9 cellular contexts compared by ENCODE assay signal in genomic region chr2:179049203-179049545, GRCh38. TPM values are rescaled to one million over a fixed set of nuclear protein-coding genes. Genes with fewer than 3 reads are reported as not detected.
DNase-seq lines count a peak whose midpoint lies in the region; ATAC-seq and TF ChIP-seq lines count a peak whose summit lies in the region.
"Had no signal": no experiment of that assay in that cellular context is flagged by ENCODE, and none has a peak within 500 bp of the region (broad histone marks: within the 10 kb centered on the region; RNA-seq: fewer than 3 reads in every experiment).

No MANE protein-coding gene starts in this region.

- peak overlapping the region; percentile 15 to 32 (median 20) for H3K27ac ChIP-seq in esophagus muscularis mucosa (replicated peaks in 1 of 4)

- H3K4me3 Mint-ChIP-seq in activated T-cell treated with anti-CD3 and anti-CD28 coated beads, Interleukin-2, amount 50 U/mL, for 4 hours: peak overlapping the region; percentile 86
- H3K4me3 Mint-ChIP-seq in type B pancreatic cell: peak overlapping the region; percentile 73

- peaks cover 5% of the 10 kb centered on the region for H3K36me3 Mint-ChIP-seq in activated T-cell treated with anti-CD3 and anti-CD28 coated beads, Interleukin-2, amount 50 U/mL, for 4 hours (ENCODE audit: insufficient read depth)
- no peaks in the 10 kb centered on the region for H3K36me3 Mint-ChIP-seq in type B pancreatic cell

- H3K4me3 ChIP-seq in esophagus muscularis mucosa: peak overlapping the region; percentile 17 to 25 (median 20)

- TF ChIP-seq POLR2A in esophagus muscularis mucosa (IDR thresholded peaks at IDR 0.05; ENCODE audit: low read depth): no peak

- peaks cover 46% of the 10 kb centered on the region for H3K4me1 Mint-ChIP-seq in activated T-cell treated with anti-CD3 and anti-CD28 coated beads, Interleukin-2, amount 50 U/mL, for 4 hours (ENCODE audit: low read depth)
- H3K4me1 Mint-ChIP-seq in type B pancreatic cell (ENCODE audit: unreplicated experiment): peaks cover 26% of the 10 kb centered on the region

- H3K9me3 ChIP-seq in esophagus muscularis mucosa: no peaks in the 10 kb centered on the region

- in situ Hi-C loops in ACHN (cut with HindIII; ENCODE audit: low pct_ligation_motif_present, low pct_unique_long_range_greater_than_20kb, low sequenced_read_pairs): no loop called here

- no peaks in the 10 kb centered on the region for H3K36me3 ChIP-seq in esophagus muscularis mucosa

- no peak for TF ChIP-seq EP300 in esophagus muscularis mucosa (IDR thresholded peaks at IDR 0.05)

- peaks cover 4 to 24% (median 23%) of the 10 kb centered on the region in 4 donors for H3K4me1 ChIP-seq in esophagus muscularis mucosa

- DNase-seq in activated T-cell treated with anti-CD3 and anti-CD28 coated beads, Interleukin-2, amount 50 U/mL, for 4 hours: no peak
- DNase-seq in activated T-cell treated with anti-CD3 and anti-CD28 coated beads for 4 hours (no peak), esophagus muscularis mucosa (ENCODE audit: extremely low spot score) (no peak), type B pancreatic cell (ENCODE audit: extremely low spot score, unreplicated experiment) (no peak), ACHN (no peak), NCI-H82 (lab: John Stamatoyannopoulos, UW) (no peak)
- DNase-seq in stimulated activated CD4-positive, alpha-beta T cell treated with anti-CD3 and anti-CD28 coated beads, Interleukin-12 subunit alpha, Interleukin-12 subunit beta, amount 100 ng/mL, for 4 hours: no peak

- TF ChIP-seq CTCF in esophagus muscularis mucosa (IDR thresholded peaks at IDR 0.05): no peak
- no peak for TF ChIP-seq CTCF in type B pancreatic cell (conservative IDR thresholded peaks at IDR 0.05)

- H3K9me3 Mint-ChIP-seq in activated T-cell treated with anti-CD3 and anti-CD28 coated beads, Interleukin-2, amount 50 U/mL, for 4 hours: no peaks in the 10 kb centered on the region
- no peaks in the 10 kb centered on the region for H3K9me3 Mint-ChIP-seq in type B pancreatic cell

- 69% methylated on average over 4 of the region's 4 CpGs for WGBS in esophagus muscularis mucosa

- intact Hi-C loops in esophagus muscularis mucosa (cut with DNase I): no loop called here

- ATAC-seq in activated T-cell treated with anti-CD3 and anti-CD28 coated beads, Interleukin-2, amount 50 U/mL, for 4 hours: peak; percentile 36 to 46
- ATAC-seq in HG03280 (IDR thresholded peaks at IDR 0.05; ENCODE audit: unreplicated experiment): peak; percentile 35
- ATAC-seq: Panc1 had no signal

- H3K27ac Mint-ChIP-seq in type B pancreatic cell: no peak overlapping the region

- H3K27me3 Mint-ChIP-seq in activated T-cell treated with anti-CD3 and anti-CD28 coated beads, Interleukin-2, amount 50 U/mL, for 4 hours (ENCODE audit: low read depth): no peaks in the 10 kb centered on the region
- H3K27me3 Mint-ChIP-seq in type B pancreatic cell: no peaks in the 10 kb centered on the region

- H3K27me3 ChIP-seq in esophagus muscularis mucosa: no peaks in the 10 kb centered on the region

RNA-seq across cellular contexts. Expression of gene CCDC141, which starts 0.8 kb away (rescaled TPM):
- total RNA-seq in activated T-cell treated with anti-CD3 and anti-CD28 coated beads, Interleukin-2, amount 50 U/mL, for 4 hours: under 1 TPM; 0.58 to 0.84 (median 0.74) TPM
- total RNA-seq in esophagus muscularis mucosa (1 to 10 TPM; 2.7 to 8.7 (median 4.1) TPM), type B pancreatic cell (ENCODE audit: low replicate concordance) (4.0 and 4.4 TPM in 2 replicates)
